ENCODE assay signal across 15 cellular contexts in genomic region chr22:20663941-20664593, GRCh38.
A peak's percentile ranks its signal among the peaks of the same experiment; 100 is the strongest.
DNase-seq lines count a peak whose midpoint lies in the region; ATAC-seq and TF ChIP-seq lines count a peak whose summit lies in the region.
"Had no signal": no experiment of that assay in that cellular context is flagged by ENCODE, and none has a peak within 500 bp of the region (broad histone marks: within the 10 kb centered on the region; RNA-seq: fewer than 3 reads in every experiment).

No MANE protein-coding gene starts in this region.

- peaks cover 9 to 12% of the 10 kb centered on the region in 2 donors for H3K9me3 Mint-ChIP-seq in stimulated activated naive B cell treated with anti-CD40 and anti-IgM and Interleukin-4, amounts not matched to agents 10 μg/mL and 1 μg/mL and 100 μg/mL, for 72 hours

- H3K4me1 Mint-ChIP-seq in stimulated activated naive B cell treated with anti-CD40 and anti-IgM and Interleukin-4, amounts not matched to agents 10 μg/mL and 1 μg/mL and 100 μg/mL, for 72 hours, result no peaks in the 10 kb centered on the region
- H3K4me1 Mint-ChIP-seq: CD8-positive, alpha-beta memory T cell had no signal

- H3K9me3 ChIP-seq in esophagus muscularis mucosa, result peaks cover 0 to 9% (median 2%) of the 10 kb centered on the region in 4 donors

- intact Hi-C loops in esophagus muscularis mucosa (cut with DNase I), result no loop called here
- intact Hi-C loops in sciatic nerve (cut with DNase I), result no loop called here

- H3K27ac Mint-ChIP-seq in stimulated activated naive B cell treated with anti-CD40 and anti-IgM and Interleukin-4, amounts not matched to agents 10 μg/mL and 1 μg/mL and 100 μg/mL, for 72 hours, result no peak overlapping the region
- H3K27ac Mint-ChIP-seq: CD8-positive, alpha-beta memory T cell had no signal

- ATAC-seq in sciatic nerve, result no peak
- no peak for ATAC-seq in stimulated activated naive B cell treated with anti-CD40 and anti-IgM and Interleukin-4, amounts not matched to agents 10 μg/mL and 1 μg/mL and 100 μg/mL, for 72 hours (replicated peaks)

- no peak overlapping the region for H3K4me3 Mint-ChIP-seq in stimulated activated naive B cell treated with anti-CD40 and anti-IgM and Interleukin-4, amounts not matched to agents 10 μg/mL and 1 μg/mL and 100 μg/mL, for 72 hours
- H3K4me3 Mint-ChIP-seq: CD8-positive, alpha-beta memory T cell had no signal

- 78% methylated on average over 6 of the region's 7 CpGs for WGBS in esophagus muscularis mucosa

- H3K4me3 ChIP-seq in esophagus muscularis mucosa, result no peak overlapping the region
- H3K4me3 ChIP-seq: BLaER1, GM23248 had no signal

- no peak for TF ChIP-seq POLR2A in esophagus muscularis mucosa (IDR thresholded peaks at IDR 0.05; ENCODE audit: low read depth)

- no peaks in the 10 kb centered on the region for H3K36me3 ChIP-seq in esophagus muscularis mucosa
- H3K36me3 ChIP-seq: BLaER1 had no signal

- DNase-seq in activated CD8-positive, alpha-beta memory T cell treated with anti-CD3 and anti-CD28 coated beads for 24 hours, result peak; percentile 42
- no peak for DNase-seq in activated CD8-positive, alpha-beta memory T cell treated with anti-CD3 and anti-CD28 coated beads, Interleukin-2, amount 50 U/mL, for 48 hours
- DNase-seq in esophagus muscularis mucosa (ENCODE audit: extremely low spot score) (peak; percentile 77), sciatic nerve (ENCODE audit: low spot score) (peak; percentile 26), HUDEP-2 (lab: John Stamatoyannopoulos, UW; ENCODE audit: unreplicated experiment in 76 of 76) (no peak), HuH-7.5 (ENCODE audit: low spot score) (no peak)
- DNase-seq in stimulated activated naive B cell treated with anti-CD40 and anti-IgM and Interleukin-4, amounts not matched to agents 10 μg/mL and 1 μg/mL and 100 μg/mL, for 72 hours, result no peak
- DNase-seq: 8988T; AML-193; Caco-2; CD8-positive, alpha-beta memory T cell; DMS53; H7 had no signal

- H3K36me3 Mint-ChIP-seq in stimulated activated naive B cell treated with anti-CD40 and anti-IgM and Interleukin-4, amounts not matched to agents 10 μg/mL and 1 μg/mL and 100 μg/mL, for 72 hours, result peaks cover 3 to 7% of the 10 kb centered on the region in 2 donors

- no peaks in the 10 kb centered on the region for H3K4me1 ChIP-seq in esophagus muscularis mucosa
- H3K4me1 ChIP-seq: BLaER1, Caco-2 had no signal

- TF ChIP-seq CTCF in esophagus muscularis mucosa (IDR thresholded peaks at IDR 0.05), result no peak

- H3K27me3 ChIP-seq in esophagus muscularis mucosa, result peaks cover 0 to 36% (median 0%) of the 10 kb centered on the region in 4 donors
- H3K27me3 ChIP-seq: BLaER1 had no signal

- H3K27ac ChIP-seq in esophagus muscularis mucosa (replicated peaks in 1 of 4), result no peak overlapping the region
- H3K27ac ChIP-seq: BLaER1, GM23248 had no signal

- TF ChIP-seq EP300 in esophagus muscularis mucosa (IDR thresholded peaks at IDR 0.05), result no peak

- H3K27me3 Mint-ChIP-seq in stimulated activated naive B cell treated with anti-CD40 and anti-IgM and Interleukin-4, amounts not matched to agents 10 μg/mL and 1 μg/mL and 100 μg/mL, for 72 hours, result peaks cover 25 to 48% of the 10 kb centered on the region in 2 donors

Comparison
In these comparisons a context has a peak if more than half of its experiments do, and no peak if none do; other contexts are left out.
1. DNase-seq: peak in activated CD8-positive, alpha-beta memory T cell treated with anti-CD3 and anti-CD28 coated beads for 24 hours (single experiment), esophagus muscularis mucosa (single experiment) and sciatic nerve (single experiment); none in activated CD8-positive, alpha-beta memory T cell treated with anti-CD3 and anti-CD28 coated beads, Interleukin-2, amount 50 U/mL, for 48 hours (single experiment), HUDEP-2 (0 of 76), stimulated activated naive B cell treated with anti-CD40 and anti-IgM and Interleukin-4, amounts not matched to agents 10 μg/mL and 1 μg/mL and 100 μg/mL, for 72 hours (single experiment) and HuH-7.5 (single experiment).